ENCODE assay signal across 20 cellular contexts in genomic region chr15:41689083-41689482, GRCh38.
"Had no signal": no experiment of that assay in that cellular context is flagged by ENCODE, and none has a peak within 500 bp of the region (broad histone marks: within the 10 kb centered on the region; RNA-seq: fewer than 3 reads in every experiment).

No MANE protein-coding gene starts in this region.

- H3K27me3 ChIP-seq: colonic mucosa, gastrocnemius medialis, left lung, tibial nerve, uterus had no signal

- H3K9me3 ChIP-seq: colonic mucosa, gastrocnemius medialis, left lung, tibial nerve, uterus had no signal

- H3K27ac Mint-ChIP-seq: activated CD4-positive, alpha-beta T cell treated with anti-CD3 and anti-CD28 coated beads, Interleukin-2, amount 10 ng/mL, durations not matched to agents 24 days and 14 days; activated CD8-positive, alpha-beta T cell treated with anti-CD3 and anti-CD28 coated beads for 36 hours; progenitor cell of endocrine pancreas had no signal

- H3K4me3 Mint-ChIP-seq: activated CD4-positive, alpha-beta T cell treated with anti-CD3 and anti-CD28 coated beads, Interleukin-2, amount 10 ng/mL, durations not matched to agents 24 days and 14 days; activated CD8-positive, alpha-beta T cell treated with anti-CD3 and anti-CD28 coated beads for 36 hours; brain had no signal

- H3K4me1 ChIP-seq: colonic mucosa, uterus had no signal

- H3K27ac ChIP-seq: colonic mucosa, gastrocnemius medialis, left lung, tibial nerve, uterus had no signal

- DNase-seq: activated CD4-positive, alpha-beta T cell treated with anti-CD3 and anti-CD28 coated beads, Interleukin-2, amount 10 ng/mL, durations not matched to agents 24 days and 14 days; activated CD8-positive, alpha-beta T cell treated with anti-CD3 and anti-CD28 coated beads for 36 hours; activated gamma-delta T cell; activated T-cell treated with anti-CD3 and anti-CD28 coated beads, Interleukin-2, amount 50 U/mL, for 1 hour; anterior cingulate cortex; central memory CD4-positive, alpha-beta T cell; colonic mucosa; gastrocnemius medialis; head of caudate nucleus; kidney; left lung; occipital lobe; stimulated activated naive CD8-positive, alpha-beta T cell treated with anti-CD3 and anti-CD28 coated beads, Interleukin-15, Interleukin-2, amounts not matched to agents 100 U/mL and 50 U/mL, for 24 hours; substantia nigra; T-helper 1 cell; T1000; uterus had no signal

- H3K9me3 Mint-ChIP-seq: activated CD4-positive, alpha-beta T cell treated with anti-CD3 and anti-CD28 coated beads, Interleukin-2, amount 10 ng/mL, durations not matched to agents 24 days and 14 days; activated CD8-positive, alpha-beta T cell treated with anti-CD3 and anti-CD28 coated beads for 36 hours had no signal

- H3K27me3 Mint-ChIP-seq: activated CD4-positive, alpha-beta T cell treated with anti-CD3 and anti-CD28 coated beads, Interleukin-2, amount 10 ng/mL, durations not matched to agents 24 days and 14 days; activated CD8-positive, alpha-beta T cell treated with anti-CD3 and anti-CD28 coated beads for 36 hours; brain; progenitor cell of endocrine pancreas had no signal

- H3K4me3 ChIP-seq: colonic mucosa, gastrocnemius medialis, left lung, tibial nerve, uterus had no signal

- ATAC-seq: activated CD8-positive, alpha-beta T cell treated with anti-CD3 and anti-CD28 coated beads for 36 hours; gastrocnemius medialis; stimulated activated naive CD8-positive, alpha-beta T cell treated with anti-CD3 and anti-CD28 coated beads, Interleukin-15, Interleukin-2, amounts not matched to agents 100 U/mL and 50 U/mL, for 24 hours had no signal

- H3K36me3 ChIP-seq: colonic mucosa, gastrocnemius medialis, left lung, tibial nerve, uterus had no signal
